Comparison of ENCODE assay signal across 9 cellular contexts in genomic region chr10:91711885-91712284, GRCh38.
DNase-seq lines count a peak whose midpoint lies in the region; ATAC-seq, FAIRE-seq and TF ChIP-seq lines count a peak whose summit lies in the region.
"Had no signal": no experiment of that assay in that cellular context is flagged by ENCODE, and none has a peak within 500 bp of the region (broad histone marks: within the 10 kb centered on the region; RNA-seq: fewer than 3 reads in every experiment).

No MANE protein-coding gene starts in this region.

- H3K36me3 Mint-ChIP-seq in stimulated activated effector memory CD8-positive, alpha-beta T cell treated with anti-CD3 and anti-CD28 coated beads, Interleukin-12 subunit alpha, Interleukin-12 subunit beta, amount 100 ng/mL, for 72 hours, result no peaks in the 10 kb centered on the region
- H3K36me3 Mint-ChIP-seq: IgD-negative memory B cell had no signal

- ATAC-seq in HG02678 (IDR thresholded peaks at IDR 0.05; ENCODE audit: unreplicated experiment) (peak; percentile 65), sciatic nerve (peak; percentile 55)
- no peak for ATAC-seq in stimulated activated effector memory CD8-positive, alpha-beta T cell treated with anti-CD3 and anti-CD28 coated beads, Interleukin-12 subunit alpha, Interleukin-12 subunit beta, amount 100 ng/mL, for 72 hours

- no peak for TF ChIP-seq CTCF in Loucy (conservative IDR thresholded peaks at IDR 0.05; ENCODE audit: low read length)

- DNase-seq in GM19239 (ENCODE audit: insufficient read length, low spot score), result peak; percentile 10
- no peak for DNase-seq in sciatic nerve (ENCODE audit: low spot score)
- DNase-seq in DMS153 (lab: John Stamatoyannopoulos, UW), result no peak
- no peak for DNase-seq in stimulated activated CD4-positive, alpha-beta T cell treated with anti-CD3 and anti-CD28 coated beads, Interleukin-2, amount 100 ng/mL, for 24 hours
- DNase-seq in stimulated activated effector memory CD8-positive, alpha-beta T cell treated with anti-CD3 and anti-CD28 coated beads, Interleukin-12 subunit alpha, Interleukin-12 subunit beta, amount 100 ng/mL, for 72 hours (ENCODE audit: low spot score in 2 of 2), result no peak

- no peaks in the 10 kb centered on the region for H3F3A ChIP-seq in Loucy (ENCODE audit: low read depth)

- H3K4me1 ChIP-seq in Loucy (ENCODE audit: insufficient read depth, low read length, poor library complexity, severe bottlenecking), result peaks cover 10% of the 10 kb centered on the region

- H3K4me2 ChIP-seq in Loucy (ENCODE audit: low read depth, low read length, poor library complexity, severe bottlenecking), result no peak overlapping the region

- H2AFZ ChIP-seq in Loucy (ENCODE audit: low read length), result peak overlapping the region; percentile 15; the same call in 1 of the 2 replicates

- intact Hi-C loops in sciatic nerve (cut with DNase I), result no loop called here

- peak; percentile 78 for FAIRE-seq in GM19239 (lab: Jason Lieb, UNC)

- no peaks in the 10 kb centered on the region for H3K4me1 Mint-ChIP-seq in stimulated activated effector memory CD8-positive, alpha-beta T cell treated with anti-CD3 and anti-CD28 coated beads, Interleukin-12 subunit alpha, Interleukin-12 subunit beta, amount 100 ng/mL, for 72 hours

- no peak overlapping the region for H3K4me3 Mint-ChIP-seq in stimulated activated effector memory CD8-positive, alpha-beta T cell treated with anti-CD3 and anti-CD28 coated beads, Interleukin-12 subunit alpha, Interleukin-12 subunit beta, amount 100 ng/mL, for 72 hours
- H3K4me3 Mint-ChIP-seq: stimulated activated naive CD8-positive, alpha-beta T cell treated with anti-CD3 and anti-CD28 coated beads, Interleukin-15, Interleukin-2, amounts not matched to agents 100 ng/mL and 50 ng/mL, for 24 hours had no signal

- H4K20me1 ChIP-seq in Loucy (ENCODE audit: insufficient read depth, low read length, poor library complexity, severe bottlenecking), result no peaks in the 10 kb centered on the region

- no peak overlapping the region for H3K9ac ChIP-seq in Loucy (ENCODE audit: low read depth, low read length, poor library complexity, severe bottlenecking)

- H3K27me3 ChIP-seq in Loucy (ENCODE audit: insufficient read depth, low read length, poor library complexity, severe bottlenecking), result no peaks in the 10 kb centered on the region

- H3K9me3 ChIP-seq in Loucy (ENCODE audit: insufficient read depth, low read depth, low read length), result no peaks in the 10 kb centered on the region

- H3K27ac Mint-ChIP-seq in stimulated activated effector memory CD8-positive, alpha-beta T cell treated with anti-CD3 and anti-CD28 coated beads, Interleukin-12 subunit alpha, Interleukin-12 subunit beta, amount 100 ng/mL, for 72 hours, result no peak overlapping the region
- H3K27ac Mint-ChIP-seq: IgD-negative memory B cell; stimulated activated naive CD8-positive, alpha-beta T cell treated with anti-CD3 and anti-CD28 coated beads, Interleukin-15, Interleukin-2, amounts not matched to agents 100 ng/mL and 50 ng/mL, for 24 hours had no signal

- no peaks in the 10 kb centered on the region for H3K79me2 ChIP-seq in Loucy (ENCODE audit: insufficient read depth, low read length)

- no peak overlapping the region for H3K4me3 ChIP-seq in Loucy (ENCODE audit: low read length, poor library complexity, severe bottlenecking)

- no peaks in the 10 kb centered on the region for H3K36me3 ChIP-seq in Loucy (ENCODE audit: insufficient read depth, low read length)

- H3K9me2 ChIP-seq in Loucy (replicated peaks; ENCODE audit: low read depth, low read length), result no peaks in the 10 kb centered on the region

- no peaks in the 10 kb centered on the region for H3K9me3 Mint-ChIP-seq in stimulated activated effector memory CD8-positive, alpha-beta T cell treated with anti-CD3 and anti-CD28 coated beads, Interleukin-12 subunit alpha, Interleukin-12 subunit beta, amount 100 ng/mL, for 72 hours
- H3K9me3 Mint-ChIP-seq: stimulated activated naive CD8-positive, alpha-beta T cell treated with anti-CD3 and anti-CD28 coated beads, Interleukin-15, Interleukin-2, amounts not matched to agents 100 ng/mL and 50 ng/mL, for 24 hours had no signal
